In the genomic region with DNA sequence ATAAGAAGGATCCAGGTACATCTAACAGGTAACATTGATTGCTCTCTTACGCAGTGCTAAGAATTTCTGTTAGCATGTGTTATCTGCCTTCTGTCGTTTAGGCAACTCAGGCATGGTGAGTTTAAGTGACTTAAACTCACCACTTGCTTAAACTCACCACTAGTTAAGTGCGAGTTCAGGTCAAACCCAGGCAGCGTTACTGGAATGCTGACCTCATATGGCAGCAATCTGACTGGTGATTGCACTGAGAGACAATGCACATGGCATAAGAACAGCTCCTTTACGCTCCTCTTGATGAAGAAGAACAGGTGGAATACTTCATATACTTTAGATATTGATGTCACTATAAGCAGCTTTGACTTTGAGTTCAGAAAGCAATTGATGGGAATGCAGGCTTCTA, we compare ENCODE assay signal across 25 cellular contexts.
A peak's percentile ranks its signal among the peaks of the same experiment; 100 is the strongest.
DNase-seq lines count a peak whose midpoint lies in the region; ATAC-seq, FAIRE-seq and TF ChIP-seq lines count a peak whose summit lies in the region.
"Had no signal": no experiment of that assay in that cellular context is flagged by ENCODE, and none has a peak within 500 bp of the region (broad histone marks: within the 10 kb centered on the region; RNA-seq: fewer than 3 reads in every experiment).

No MANE protein-coding gene starts in this region.

- no peak overlapping the region for H3K27ac ChIP-seq in SJCRH30
- no peak overlapping the region for H3K27ac ChIP-seq in aorta (ENCODE audit: low read depth in 1 of 2, low read length in 2 of 2)
- H3K27ac ChIP-seq: 22Rv1, BLaER1, C4-2B, GM23248 had no signal

- no peak for DNase-seq in D721Med (ENCODE audit: insufficient read length, low spot score)
- peak; percentile 1 to 5 for DNase-seq in SJCRH30
- peak; percentile 11 for DNase-seq in fibroblast of pulmonary artery (ENCODE audit: low read depth)
- peak; percentile 2 for DNase-seq in left kidney (ENCODE audit: low read depth, low spot score)
- DNase-seq in Right ventricle myocardium inferior (ENCODE audit: missing footprints) = no peak
- no peak for DNase-seq in DMS79 treated with DMSO at 0.1 percent for 48 hours (lab: John Stamatoyannopoulos, UW)
- no peak for DNase-seq in hypothalamus (lab: John Stamatoyannopoulos, UW)
- no peak for DNase-seq in aorta
- DNase-seq: Calu3; CD4-positive, alpha-beta T cell; CD8-positive, alpha-beta memory T cell; COR-L47; DMS153; EL; GDM1; GM23248; H7; HCEC 1CT had no signal

- H3K4me3 ChIP-seq in SJCRH30 = no peak overlapping the region
- no peak overlapping the region for H3K4me3 ChIP-seq in fibroblast of pulmonary artery (replicated peaks; ENCODE audit: low read depth, low read length)
- H3K4me3 ChIP-seq in aorta (ENCODE audit: low read length in 2 of 2) = no peak overlapping the region
- H3K4me3 ChIP-seq: BLaER1, GM12878, GM23248 had no signal

- intact Hi-C loops in Right ventricle myocardium inferior (cut with DNase I) (no loop called here), aorta (cut with DNase I) (no loop called here)

- FAIRE-seq in D721Med (lab: Jason Lieb, UNC) = peak; percentile 61
- FAIRE-seq: A204.1, GM12878, GM19239, H1 had no signal

- H3K27me3 ChIP-seq in SJCRH30 = no peaks in the 10 kb centered on the region
- no peaks in the 10 kb centered on the region for H3K27me3 ChIP-seq in aorta (ENCODE audit: control insufficient read depth in 1 of 2, insufficient read depth in 2 of 2, low read length in 1 of 2)
- H3K27me3 ChIP-seq: BLaER1 had no signal

- TF ChIP-seq CTCF in D721Med (IDR thresholded peaks at IDR 0.05; ENCODE audit: insufficient read depth, missing control alignments) (no peak), fibroblast of pulmonary artery (IDR thresholded peaks at IDR 0.05; ENCODE audit: low read length, missing control alignments) (no peak)

- H3K9me3 ChIP-seq in SJCRH30 (replicated peaks) (no peaks in the 10 kb centered on the region), aorta (ENCODE audit: control insufficient read depth, low read length) (peaks cover 2% of the 10 kb centered on the region)
- H3K9me3 ChIP-seq: BLaER1 had no signal

- ATAC-seq in Right ventricle myocardium inferior = no peak
- ATAC-seq in aorta (ENCODE audit: low FRiP score) = no peak
- ATAC-seq: GM12878 had no signal

- WGBS in aorta, 2 donors = 59 to 61% methylated on average over 5 of the region's 5 CpGs

- H3K4me1 ChIP-seq in SJCRH30 (no peaks in the 10 kb centered on the region), aorta (ENCODE audit: control insufficient read depth in 1 of 2, insufficient read depth in 2 of 2, low read length in 2 of 2) (no peaks in the 10 kb centered on the region)
- H3K4me1 ChIP-seq: BLaER1 had no signal

- H3K36me3 ChIP-seq in SJCRH30 (no peaks in the 10 kb centered on the region), aorta (ENCODE audit: control insufficient read depth in 1 of 2, insufficient read depth in 2 of 2, low read length in 1 of 2) (no peaks in the 10 kb centered on the region)
- H3K36me3 ChIP-seq: BLaER1 had no signal

Comparison
In these comparisons a context has a peak if more than half of its experiments do, and no peak if none do; other contexts are left out.
1. DNase-seq: peak in SJCRH30 (2 of 2), fibroblast of pulmonary artery (single experiment) and left kidney (single experiment); none in D721Med (single experiment), Right ventricle myocardium inferior (single experiment), DMS79 treated with DMSO at 0.1 percent for 48 hours (single experiment), hypothalamus (0 of 51) and aorta (0 of 2).